Comparison of ENCODE assay signal across 26 cellular contexts in the genomic region with DNA sequence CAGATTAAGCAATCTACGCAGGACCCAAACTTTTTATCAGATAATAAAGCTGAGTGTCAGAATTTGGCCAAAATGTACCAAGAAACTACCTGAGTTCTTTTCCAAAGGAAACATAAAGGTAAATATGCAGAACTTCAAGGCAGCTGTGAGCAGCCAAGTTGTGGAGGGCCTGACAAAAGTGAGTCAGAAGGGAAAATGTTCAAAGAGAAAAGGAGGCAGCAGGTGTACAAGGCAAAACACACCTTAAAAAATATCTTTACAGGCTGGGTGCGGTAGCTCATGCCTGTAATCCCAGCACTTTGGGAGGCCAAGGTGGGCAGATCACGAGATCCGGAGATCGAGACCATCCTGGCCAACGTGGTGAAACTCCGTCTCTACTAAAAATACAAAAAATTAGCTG.
"Had no signal": no experiment of that assay in that cellular context is flagged by ENCODE, and none has a peak within 500 bp of the region (broad histone marks: within the 10 kb centered on the region; RNA-seq: fewer than 3 reads in every experiment).

No MANE protein-coding gene starts in this region.

- H3K27ac Mint-ChIP-seq: activated CD4-positive, alpha-beta T cell treated with anti-CD3 and anti-CD28 coated beads, Interleukin-2, amount 10 ng/mL, durations not matched to agents 24 days and 14 days; activated CD8-positive, alpha-beta T cell treated with anti-CD3 and anti-CD28 coated beads, Interleukin-2, amount 10 ng/mL, durations not matched to agents 7 days and 5 days; activated naive CD8-positive, alpha-beta T cell treated with anti-CD3 and anti-CD28 coated beads, Interleukin-2, amount 10 ng/mL, durations not matched to agents 7 days and 5 days; activated T-cell treated with anti-CD3 and anti-CD28 coated beads, Interleukin-2, amount 50 U/mL, for 24 hours; activated T-helper 2 cell treated with anti-CD3 and anti-CD28 coated beads, Interferon-gamma antibody, Interleukin-2, Interleukin-4, amounts not matched to agents 10 μg/mL and 5 μg/mL and 100 μg/mL, durations not matched to agents 14 hours and 24 hours and 36 hours; dendritic cell treated with granulocyte-macrophage colony-stimulating factor and Interleukin-4, amounts not matched to agents 40 ng/mL and 50 ng/mL, for 4 days; memory B cell; stimulated activated memory B cell treated with anti-CD40 and anti-IgM and Interleukin-4, amounts not matched to agents 10 μg/mL and 1 μg/mL and 100 μg/mL, for 72 hours had no signal

- H3K27me3 Mint-ChIP-seq: activated CD4-positive, alpha-beta T cell treated with anti-CD3 and anti-CD28 coated beads, Interleukin-2, amount 10 ng/mL, durations not matched to agents 24 days and 14 days; activated naive CD8-positive, alpha-beta T cell treated with anti-CD3 and anti-CD28 coated beads, Interleukin-2, amount 10 ng/mL, durations not matched to agents 7 days and 5 days; activated T-cell treated with anti-CD3 and anti-CD28 coated beads, Interleukin-2, amount 50 U/mL, for 24 hours; dendritic cell treated with granulocyte-macrophage colony-stimulating factor and Interleukin-4, amounts not matched to agents 40 ng/mL and 50 ng/mL, for 4 days; memory B cell; stimulated activated memory B cell treated with anti-CD40 and anti-IgM and Interleukin-4, amounts not matched to agents 10 μg/mL and 1 μg/mL and 100 μg/mL, for 72 hours had no signal

- H3K9me3 ChIP-seq: esophagus muscularis mucosa, neutrophil, sigmoid colon, spleen, thyroid gland, uterus had no signal

- H3K36me3 ChIP-seq: brain microvascular endothelial cell, neutrophil, thyroid gland, uterus had no signal

- H3K36me3 Mint-ChIP-seq: natural killer cell had no signal

- H3K27ac ChIP-seq: brain microvascular endothelial cell, heart right ventricle, neutrophil, parathyroid adenoma, sigmoid colon, spleen, thyroid gland, uterus had no signal

- H3K9me3 Mint-ChIP-seq: activated T-cell treated with anti-CD3 and anti-CD28 coated beads, Interleukin-2, amount 50 U/mL, for 24 hours; activated T-helper 2 cell treated with anti-CD3 and anti-CD28 coated beads, Interferon-gamma antibody, Interleukin-2, Interleukin-4, amounts not matched to agents 10 μg/mL and 5 μg/mL and 100 μg/mL, durations not matched to agents 14 hours and 24 hours and 36 hours; dendritic cell treated with granulocyte-macrophage colony-stimulating factor and Interleukin-4, amounts not matched to agents 40 ng/mL and 50 ng/mL, for 4 days; immature natural killer cell; memory B cell; natural killer cell; stimulated activated memory B cell treated with anti-CD40 and anti-IgM and Interleukin-4, amounts not matched to agents 10 μg/mL and 1 μg/mL and 100 μg/mL, for 72 hours had no signal

- H3K4me1 Mint-ChIP-seq: stimulated activated memory B cell treated with anti-CD40 and anti-IgM and Interleukin-4, amounts not matched to agents 10 μg/mL and 1 μg/mL and 100 μg/mL, for 72 hours had no signal

- H3K27me3 ChIP-seq: brain microvascular endothelial cell, esophagus muscularis mucosa, heart right ventricle, neutrophil, sigmoid colon, spleen, thyroid gland, uterus had no signal

- H3K4me3 ChIP-seq: esophagus muscularis mucosa, heart right ventricle, sigmoid colon, spleen, thyroid gland, uterus had no signal

- H3K4me3 Mint-ChIP-seq: activated CD4-positive, alpha-beta T cell treated with anti-CD3 and anti-CD28 coated beads, Interleukin-2, amount 10 ng/mL, durations not matched to agents 24 days and 14 days; activated CD8-positive, alpha-beta T cell treated with anti-CD3 and anti-CD28 coated beads, Interleukin-2, amount 10 ng/mL, durations not matched to agents 7 days and 5 days; activated naive CD8-positive, alpha-beta T cell treated with anti-CD3 and anti-CD28 coated beads, Interleukin-2, amount 10 ng/mL, durations not matched to agents 7 days and 5 days; activated T-cell treated with anti-CD3 and anti-CD28 coated beads, Interleukin-2, amount 50 U/mL, for 24 hours; dendritic cell treated with granulocyte-macrophage colony-stimulating factor and Interleukin-4, amounts not matched to agents 40 ng/mL and 50 ng/mL, for 4 days; immature natural killer cell; memory B cell; natural killer cell; stimulated activated memory B cell treated with anti-CD40 and anti-IgM and Interleukin-4, amounts not matched to agents 10 μg/mL and 1 μg/mL and 100 μg/mL, for 72 hours; T-helper 2 cell treated with Interferon-gamma antibody and Interleukin-4, amounts not matched to agents 5 μg/mL and 100 μg/mL, for 36 hours had no signal

- DNase-seq: activated CD4-positive, alpha-beta T cell treated with anti-CD3 and anti-CD28 coated beads, Interleukin-2, amount 10 ng/mL, durations not matched to agents 24 days and 14 days; activated CD8-positive, alpha-beta T cell treated with anti-CD3 and anti-CD28 coated beads, Interleukin-2, amount 10 ng/mL, durations not matched to agents 7 days and 5 days; activated naive CD4-positive, alpha-beta T cell treated with Interleukin-2 at 50 U/mL for 16 hours; activated naive CD8-positive, alpha-beta T cell treated with anti-CD3 and anti-CD28 coated beads, Interleukin-2, amount 10 ng/mL, durations not matched to agents 7 days and 5 days; activated T-cell treated with anti-CD3 and anti-CD28 coated beads, Interleukin-2, amount 50 U/mL, for 24 hours; amygdala; brain microvascular endothelial cell; cerebellar nuclear complex; effector memory CD4-positive, alpha-beta T cell; heart right ventricle; immature natural killer cell; kidney glomerular epithelial cell; natural killer cell; sigmoid colon; spleen; stimulated activated CD4-positive, alpha-beta T cell treated with anti-CD3 and anti-CD28 coated beads, Interleukin-4, amount 100 ng/mL, for 4 hours; thyroid gland; uterus had no signal
